ENCODE assay signal across 29 cellular contexts in the genomic region with DNA sequence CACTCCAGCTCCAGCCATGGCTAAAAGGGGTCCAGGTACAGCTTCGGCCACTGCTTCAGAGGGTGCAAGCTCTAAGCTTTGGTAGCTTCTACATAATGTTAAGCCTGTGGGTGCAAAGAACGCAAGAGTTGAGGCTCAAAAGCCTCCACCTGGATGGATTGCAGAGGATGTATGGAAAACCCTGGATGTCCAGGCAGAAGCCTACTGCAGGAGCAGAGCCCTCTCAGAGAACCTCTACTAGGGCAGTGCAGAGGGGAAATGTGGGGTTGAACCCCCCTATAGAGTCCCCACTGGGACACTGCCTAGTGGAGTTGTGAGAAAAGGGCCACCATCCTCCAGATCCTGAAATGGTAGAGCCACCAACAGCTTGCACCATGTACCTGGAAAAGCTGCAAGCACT. TPM values are rescaled to one million over a fixed set of nuclear protein-coding genes. Genes with fewer than 3 reads are reported as not detected.
"Had no signal": no experiment of that assay in that cellular context is flagged by ENCODE, and none has a peak within 500 bp of the region (broad histone marks: within the 10 kb centered on the region; RNA-seq: fewer than 3 reads in every experiment).

No MANE protein-coding gene starts in this region.

- ATAC-seq: effector memory CD8-positive, alpha-beta T cell; esophagus mucosa; foreskin keratinocyte; gastrocnemius medialis; gastroesophageal sphincter; heart left ventricle; heart right ventricle had no signal

- H3K27ac ChIP-seq: colonic mucosa, coronary artery, dorsolateral prefrontal cortex, epithelial cell of prostate, esophagus muscularis mucosa, esophagus squamous epithelium, foreskin keratinocyte, gastrocnemius medialis, gastroesophageal sphincter, heart left ventricle, heart right ventricle, hepatocyte had no signal

- H2AFZ ChIP-seq: hepatocyte had no signal

- H3K4me3 ChIP-seq: colonic mucosa, coronary artery, dorsolateral prefrontal cortex, esophagus muscularis mucosa, esophagus squamous epithelium, gastrocnemius medialis, gastroesophageal sphincter, heart left ventricle, heart right ventricle, hepatocyte had no signal

- H3K36me3 ChIP-seq: colonic mucosa, esophagus muscularis mucosa, esophagus squamous epithelium, gastrocnemius medialis, heart left ventricle, heart right ventricle had no signal

- DNase-seq: colonic mucosa; cortex of kidney; dermis blood vessel endothelial cell; dorsolateral prefrontal cortex; effector CD4-positive, alpha-beta T cell; effector CD8-positive, alpha-beta T cell; effector memory CD4-positive, alpha-beta T cell; effector memory CD8-positive, alpha-beta T cell; endodermal cell; erythroblast; esophagus squamous epithelium; foreskin fibroblast; foreskin keratinocyte; foreskin melanocyte; gastrocnemius medialis; glutamatergic neuron; head of caudate nucleus; heart left ventricle; heart right ventricle had no signal

- H3K4me2 ChIP-seq: hepatocyte had no signal

- H3K79me2 ChIP-seq: hepatocyte had no signal

- H3K9me3 ChIP-seq: colonic mucosa had no signal

- FAIRE-seq: colon, endometrium, endothelial cell of umbilical vein, frontal cortex had no signal

- H3K27me3 ChIP-seq: colonic mucosa, dorsolateral prefrontal cortex, esophagus muscularis mucosa, esophagus squamous epithelium, foreskin keratinocyte, gastrocnemius medialis, gastroesophageal sphincter, heart left ventricle, heart right ventricle, hepatocyte had no signal

- H3K4me1 ChIP-seq: colonic mucosa, esophagus muscularis mucosa, esophagus squamous epithelium, foreskin keratinocyte, gastrocnemius medialis, gastroesophageal sphincter, heart left ventricle, heart right ventricle had no signal

RNA-seq across cellular contexts. Expression of gene RNF32, which starts 10.7 kb away (rescaled TPM):
- total RNA-seq: endothelial cell of umbilical vein had no signal
